Comparison of ENCODE assay signal across 35 cellular contexts in genomic region chr22:35521358-35522264, GRCh38. TPM values are rescaled to one million over a fixed set of nuclear protein-coding genes. Genes with fewer than 3 reads are reported as not detected.
A peak's percentile ranks its signal among the peaks of the same experiment; 100 is the strongest.
DNase-seq lines count a peak whose midpoint lies in the region; ATAC-seq, FAIRE-seq and TF ChIP-seq lines count a peak whose summit lies in the region.
"Had no signal": no experiment of that assay in that cellular context is flagged by ENCODE, and none has a peak within 500 bp of the region (broad histone marks: within the 10 kb centered on the region; RNA-seq: fewer than 3 reads in every experiment).

No MANE protein-coding gene starts in this region.

- no peak for ATAC-seq in PC-3
- ATAC-seq in left colon, result no peak
- ATAC-seq in GM21381 (IDR thresholded peaks at IDR 0.05; ENCODE audit: unreplicated experiment), result no peak
- ATAC-seq: activated naive CD4-positive, alpha-beta T cell treated with anti-CD3 and anti-CD28 coated beads, Interleukin-2, amount 50 U/mL, for 72 hours; gastroesophageal sphincter; mucosa of descending colon; natural killer cell; stimulated activated memory B cell treated with anti-CD40 and anti-IgM and Interleukin-4, amounts not matched to agents 10 μg/mL and 1 μg/mL and 100 μg/mL, for 72 hours had no signal

- dilution Hi-C loops in keratinocyte (cut with MboI; ENCODE audit: extremely low pct_ligation_motif_present, low sequenced_read_pairs), result no loop called here

- H3K27me3 Mint-ChIP-seq in brain, result peaks cover 3% of the 10 kb centered on the region

- H3K79me2 ChIP-seq in PC-3 (ENCODE audit: low read length) (no peaks in the 10 kb centered on the region), keratinocyte (ENCODE audit: control insufficient read depth, insufficient read depth, low read length) (no peaks in the 10 kb centered on the region)

- TF ChIP-seq CTCF in PC-3 (conservative IDR thresholded peaks at IDR 0.05; ENCODE audit: low read depth, low read length), result no peak
- no peak for TF ChIP-seq CTCF in brain (conservative IDR thresholded peaks at IDR 0.05)
- no peak for TF ChIP-seq CTCF in keratinocyte (optimal IDR thresholded peaks at IDR 0.05 in 1 of 3, IDR thresholded peaks at IDR 0.05 in 1 of 3, conservative IDR thresholded peaks at IDR 0.05 in 1 of 3; ENCODE audit: extremely low read depth in 1 of 3, insufficient read depth in 2 of 3, low read length in 3 of 3)

- no peaks in the 10 kb centered on the region for H3K9me3 ChIP-seq in PC-3 (ENCODE audit: low read length)
- H3K9me3 ChIP-seq in keratinocyte (ENCODE audit: control insufficient read depth, low read depth, low read length), result no peaks in the 10 kb centered on the region
- H3K9me3 ChIP-seq: ascending aorta, gastroesophageal sphincter, HAP-1, mucosa of descending colon, ovary, Peyer's patch, upper lobe of left lung had no signal

- H3K4me1 Mint-ChIP-seq in brain, result peaks cover 86% of the 10 kb centered on the region
- H3K4me1 Mint-ChIP-seq: activated CD4-positive, alpha-beta T cell treated with anti-CD3 and anti-CD28 coated beads, Interleukin-2, amount 10 ng/mL, durations not matched to agents 7 days and 5 days; natural killer cell had no signal

- H3K4me2 ChIP-seq in PC-3 (ENCODE audit: low read length), result no peak overlapping the region
- H3K4me2 ChIP-seq in keratinocyte (ENCODE audit: control insufficient read depth, extremely low read depth, insufficient read depth, low read depth, low read length), result peak overlapping the region; percentile 48

- H2AFZ ChIP-seq in PC-3 (ENCODE audit: low read length) (no peak overlapping the region), keratinocyte (ENCODE audit: control insufficient read depth, low read length) (no peak overlapping the region)

- H3K27me3 ChIP-seq in PC-3 (ENCODE audit: low read length) (no peaks in the 10 kb centered on the region), keratinocyte (ENCODE audit: control insufficient read depth, extremely low read depth, insufficient read depth, low read length) (no peaks in the 10 kb centered on the region)
- H3K27me3 ChIP-seq: ascending aorta, gastroesophageal sphincter, ovary, Peyer's patch, upper lobe of left lung had no signal

- H3K4me3 ChIP-seq in PC-3 (ENCODE audit: low read length), result no peak overlapping the region
- H3K4me3 ChIP-seq in keratinocyte (ENCODE audit: control insufficient read depth in 2 of 3, extremely low read depth in 1 of 3, insufficient read depth in 2 of 3, low read depth in 1 of 3, low read length in 3 of 3), result peak overlapping the region in 1 of 3 experiments; percentile 9
- H3K4me3 ChIP-seq: ascending aorta, gastroesophageal sphincter, HAP-1, lung, mucosa of descending colon, ovary, Peyer's patch, upper lobe of left lung had no signal

- no TSS peak for BruUV-seq in PC-3 (replicated peaks; lab: Mats Ljungman, UMichigan)

- CTCF ChIA-PET in PC-3 (lab: Charles Lee), result no interaction called here

- H3K36me3 Mint-ChIP-seq in brain, result no peaks in the 10 kb centered on the region
- H3K36me3 Mint-ChIP-seq: activated naive CD4-positive, alpha-beta T cell treated with anti-CD3 and anti-CD28 coated beads, Interleukin-2, amount 50 U/mL, for 72 hours; natural killer cell; stimulated activated memory B cell treated with anti-CD40 and anti-IgM and Interleukin-4, amounts not matched to agents 10 μg/mL and 1 μg/mL and 100 μg/mL, for 72 hours had no signal

- H3K9me3 Mint-ChIP-seq in brain, result no peaks in the 10 kb centered on the region
- H3K9me3 Mint-ChIP-seq: activated B cell treated with CpG ODN at 0.5 μM for 24 hours; activated CD4-positive, alpha-beta T cell treated with anti-CD3 and anti-CD28 coated beads, Interleukin-2, amount 10 ng/mL, durations not matched to agents 7 days and 5 days; activated naive CD4-positive, alpha-beta T cell treated with anti-CD3 and anti-CD28 coated beads, Interleukin-2, amount 50 U/mL, for 72 hours; natural killer cell; stimulated activated memory B cell treated with anti-CD40 and anti-IgM and Interleukin-4, amounts not matched to agents 10 μg/mL and 1 μg/mL and 100 μg/mL, for 72 hours; T-helper 2 cell treated with Interferon-gamma antibody and Interleukin-4, amounts not matched to agents 5 μg/mL and 100 μg/mL, for 36 hours had no signal

- H3F3A ChIP-seq in PC-3 (ENCODE audit: low read length, unreplicated experiment), result no peaks in the 10 kb centered on the region

- no peaks in the 10 kb centered on the region for H3K36me3 ChIP-seq in PC-3 (ENCODE audit: low read depth, low read length)
- H3K36me3 ChIP-seq in keratinocyte (ENCODE audit: control insufficient read depth in 2 of 2, extremely low read depth in 1 of 2, insufficient read depth in 2 of 2, low read length in 2 of 2), result no peaks in the 10 kb centered on the region
- H3K36me3 ChIP-seq: ascending aorta, gastroesophageal sphincter, HAP-1, ovary, Peyer's patch, upper lobe of left lung had no signal

- H3K27ac Mint-ChIP-seq in brain, result peak overlapping the region; percentile 9 to 94 (median 48)
- H3K27ac Mint-ChIP-seq: activated B cell treated with CpG ODN at 0.5 μM for 24 hours; activated CD4-positive, alpha-beta T cell treated with anti-CD3 and anti-CD28 coated beads, Interleukin-2, amount 10 ng/mL, durations not matched to agents 7 days and 5 days; activated naive CD4-positive, alpha-beta T cell treated with anti-CD3 and anti-CD28 coated beads, Interleukin-2, amount 50 U/mL, for 72 hours; natural killer cell; stimulated activated memory B cell treated with anti-CD40 and anti-IgM and Interleukin-4, amounts not matched to agents 10 μg/mL and 1 μg/mL and 100 μg/mL, for 72 hours; T-helper 2 cell treated with Interferon-gamma antibody and Interleukin-4, amounts not matched to agents 5 μg/mL and 100 μg/mL, for 36 hours had no signal

- H3K4me1 ChIP-seq in PC-3 (ENCODE audit: insufficient read depth, low read length) (peaks cover 9% of the 10 kb centered on the region), keratinocyte (ENCODE audit: control insufficient read depth, extremely low read depth, insufficient read depth, low read length) (peaks cover 15% of the 10 kb centered on the region)
- H3K4me1 ChIP-seq: ascending aorta, Peyer's patch had no signal

- H4K20me1 ChIP-seq in PC-3 (ENCODE audit: low read length) (no peaks in the 10 kb centered on the region), keratinocyte (ENCODE audit: control insufficient read depth, extremely low read depth, insufficient read depth, low read length) (no peaks in the 10 kb centered on the region)

- DNase-seq in EL (peak; percentile 37), PC-3 (peak; percentile 9), keratinocyte (ENCODE audit: low read depth, low spot score) (no peak), left colon (no peak), T-helper 1 cell (no peak), anterior cingulate cortex (lab: John Stamatoyannopoulos, UW) (no peak)
- DNase-seq: activated B cell treated with CpG ODN at 0.5 μM for 24 hours; activated CD4-positive, alpha-beta T cell treated with anti-CD3 and anti-CD28 coated beads, Interleukin-2, amount 10 ng/mL, durations not matched to agents 7 days and 5 days; activated effector memory CD4-positive, alpha-beta T cell treated with Interleukin-2 at 50 U/mL for 16 hours; activated T-cell treated with anti-CD3 and anti-CD28 coated beads, Interleukin-2, amount 50 U/mL, for 1 hour; DMS53; GF-D8; hippocampal formation; mucosa of descending colon; MV-4-11; natural killer cell; NCI-H187; NCI-H2171 treated with DMSO at 0.1 percent for 48 hours; NCI-H524 treated with DMSO at 0.1 percent for 48 hours; ovary; retina; SIG-M5; upper lobe of left lung had no signal

- no peak overlapping the region for H3K27ac ChIP-seq in PC-3 (ENCODE audit: low read length)
- no peak overlapping the region for H3K27ac ChIP-seq in keratinocyte (ENCODE audit: control insufficient read depth, insufficient read depth, low read length)
- H3K27ac ChIP-seq: ascending aorta, gastroesophageal sphincter, HL-60, ovary, Peyer's patch, upper lobe of left lung had no signal

- H3K9ac ChIP-seq in PC-3 (ENCODE audit: low read length) (no peak overlapping the region), keratinocyte (ENCODE audit: control insufficient read depth, extremely low read depth, insufficient read depth, low read length) (no peak overlapping the region)

- H3K9me2 ChIP-seq in PC-3 (replicated peaks; ENCODE audit: low read length), result no peaks in the 10 kb centered on the region

- no peak overlapping the region for H3K4me3 Mint-ChIP-seq in brain
- H3K4me3 Mint-ChIP-seq: activated B cell treated with CpG ODN at 0.5 μM for 24 hours; activated CD4-positive, alpha-beta T cell treated with anti-CD3 and anti-CD28 coated beads, Interleukin-2, amount 10 ng/mL, durations not matched to agents 7 days and 5 days; natural killer cell; stimulated activated memory B cell treated with anti-CD40 and anti-IgM and Interleukin-4, amounts not matched to agents 10 μg/mL and 1 μg/mL and 100 μg/mL, for 72 hours; T-helper 2 cell treated with Interferon-gamma antibody and Interleukin-4, amounts not matched to agents 5 μg/mL and 100 μg/mL, for 36 hours had no signal

- no peaks in the 10 kb centered on the region for H3K9me1 ChIP-seq in keratinocyte (ENCODE audit: control insufficient read depth, extremely low read depth, insufficient read depth, low read length)

- POLR2A ChIA-PET in PC-3 (lab: Charles Lee; ENCODE audit: unreplicated experiment), result no interaction called here

- intact Hi-C loops in PC-3 (cut with micrococcal nuclease) (no loop called here), left colon (cut with DNase I, micrococcal nuclease) (no loop called here)

- FAIRE-seq in keratinocyte (lab: Jason Lieb, UNC), result peak; percentile 90
- FAIRE-seq: endometrium had no signal

RNA-seq across cellular contexts. Expression of gene RASD2, which starts 19.0 kb away (rescaled TPM):
- total RNA-seq in PC-3 (2014; rRNA removed) (0.07 and 0.46 TPM in 2 replicates), left colon (10 to 100 TPM; 12.9 to 24.5 TPM)
- polyA plus RNA-seq in brain (ENCODE audit: insufficient read depth, low read depth, low replicate concordance) (27.4 TPM), keratinocyte (0.01 to 0.03 TPM in 2 of 3 replicates, not detected in the other)
- polyA plus RNA-seq in keratinocyte (2011; ENCODE audit: low read depth), result not detected
- polyA plus RNA-seq in keratinocyte (2011; cell fraction: cytosol; rRNA removed), result not detected in 2 replicates
- 0.05 TPM in 1 of 2 replicates, not detected in the other for polyA plus RNA-seq in keratinocyte (2011; cell fraction: nucleus; rRNA removed)
- 0.21 TPM in 1 of 2 replicates, not detected in the other for polyA plus RNA-seq in keratinocyte (2012; ENCODE audit: low replicate concordance)
- 0.13 TPM in 1 of 3 replicates, not detected in the others for polyA minus RNA-seq in keratinocyte
- not detected for polyA minus RNA-seq in keratinocyte (2011; cell fraction: cytosol; rRNA and poly(A)+ RNA removed)
- not detected in 2 replicates for polyA minus RNA-seq in keratinocyte (2011; cell fraction: nucleus; rRNA and poly(A)+ RNA removed)
- total RNA-seq: activated B cell treated with CpG ODN at 0.5 μM for 24 hours; activated CD4-positive, alpha-beta T cell treated with anti-CD3 and anti-CD28 coated beads, Interleukin-2, amount 10 ng/mL, durations not matched to agents 7 days and 5 days had no signal

Comparison
In these comparisons a context has a peak if more than half of its experiments do, and no peak if none do; other contexts are left out.
1. DNase-seq: peak in EL (single experiment) and PC-3 (single experiment); none in keratinocyte (single experiment), left colon (0 of 2), T-helper 1 cell (0 of 5) and anterior cingulate cortex (0 of 58).